Comparison of ENCODE assay signal across 15 cellular contexts in the genomic region with DNA sequence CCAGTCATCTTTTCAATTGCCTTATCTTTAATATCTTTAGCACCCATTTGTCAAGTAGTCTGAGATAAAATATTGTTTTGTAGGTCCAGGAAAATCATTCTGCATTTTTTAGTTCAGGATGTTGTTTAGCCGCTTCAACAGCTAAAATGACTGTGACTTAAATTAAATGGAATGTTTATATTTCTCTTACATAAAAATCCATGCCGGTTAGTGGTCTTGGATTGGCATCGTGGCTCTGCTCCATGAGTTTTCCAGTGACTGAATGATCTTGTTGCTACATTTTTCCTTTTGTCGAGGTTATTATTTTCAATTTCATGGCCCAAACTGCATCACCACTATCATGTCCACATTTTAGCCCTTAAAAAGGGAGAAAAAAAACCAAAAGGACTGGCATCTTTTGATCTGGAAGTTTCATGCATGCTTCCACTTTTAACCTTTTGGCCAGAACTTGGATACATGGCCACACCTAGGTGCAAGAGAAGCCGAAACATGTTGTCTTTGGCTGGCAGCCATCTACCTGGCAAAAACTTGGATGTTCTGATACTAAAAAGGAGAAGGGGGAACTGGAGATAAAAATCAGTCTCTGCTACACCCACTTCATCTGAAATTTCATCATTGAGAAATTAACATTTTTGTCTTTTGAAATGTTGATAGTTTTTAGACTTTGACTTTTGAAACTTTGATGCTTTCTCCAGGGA.
DNase-seq lines count a peak whose midpoint lies in the region; ATAC-seq and TF ChIP-seq lines count a peak whose summit lies in the region.
"Had no signal": no experiment of that assay in that cellular context is flagged by ENCODE, and none has a peak within 500 bp of the region (broad histone marks: within the 10 kb centered on the region; RNA-seq: fewer than 3 reads in every experiment).

No MANE protein-coding gene starts in this region.

- peaks cover 27% of the 10 kb centered on the region for H3K4me1 ChIP-seq in cardiac muscle cell (ENCODE audit: low read depth)
- H3K4me1 ChIP-seq in CD4-positive, alpha-beta memory T cell (ENCODE audit: insufficient read depth, low read length), result no peaks in the 10 kb centered on the region
- H3K4me1 ChIP-seq: right lobe of liver had no signal

- intact Hi-C loops in Right ventricle myocardium inferior (cut with DNase I), result no loop called here
- intact Hi-C loops in CD4-positive, alpha-beta memory T cell (cut with micrococcal nuclease), result no loop called here

- H3K27me3 ChIP-seq in cardiac muscle cell (no peaks in the 10 kb centered on the region), brain microvascular endothelial cell (replicated peaks) (no peaks in the 10 kb centered on the region)
- H3K27me3 ChIP-seq in CD4-positive, alpha-beta memory T cell (ENCODE audit: insufficient read depth, low read length), result no peaks in the 10 kb centered on the region
- H3K27me3 ChIP-seq: right lobe of liver had no signal

- POLR2A ChIA-PET in CD4-positive, alpha-beta memory T cell (lab: Charles Lee; ENCODE audit: partially characterized antibody), result no interaction called here

- CTCF ChIA-PET in CD4-positive, alpha-beta memory T cell (lab: Charles Lee; ENCODE audit: partially characterized antibody), result no interaction called here

- H3K4me3 ChIP-seq in cardiac muscle cell (no peak overlapping the region), brain microvascular endothelial cell (ENCODE audit: low read depth, low read length) (no peak overlapping the region)
- no peak overlapping the region for H3K4me3 ChIP-seq in CD4-positive, alpha-beta memory T cell (ENCODE audit: low read length in 2 of 2)
- H3K4me3 ChIP-seq: right lobe of liver had no signal

- peak overlapping the region; percentile 88 for H3K27ac ChIP-seq in cardiac muscle cell
- no peak overlapping the region for H3K27ac ChIP-seq in brain microvascular endothelial cell
- H3K27ac ChIP-seq in CD4-positive, alpha-beta memory T cell (ENCODE audit: low read depth, low read length), result no peak overlapping the region
- H3K27ac ChIP-seq: right lobe of liver had no signal

- DNase-seq in cardiac muscle cell (ENCODE audit: low read depth in 1 of 2, low spot score in 1 of 2) (no peak), Right ventricle myocardium inferior (ENCODE audit: missing footprints) (no peak), brain microvascular endothelial cell (peak; percentile 36), kidney glomerular epithelial cell (lab: John Stamatoyannopoulos, UW) (peak; percentile 30), SIG-M5 treated with dmso at 0.1 percent for 504 hours (lab: John Stamatoyannopoulos, UW; ENCODE audit: unreplicated experiment) (no peak), hippocampal formation (lab: John Stamatoyannopoulos, UW) (no peak), cortex of kidney (lab: John Stamatoyannopoulos, UW) (no peak)
- DNase-seq in CD4-positive, alpha-beta memory T cell, result no peak
- DNase-seq: activated CD4-positive, alpha-beta memory T cell treated with anti-CD3 and anti-CD28 coated beads, Interleukin-2, amount 10 ng/mL, durations not matched to agents 7 days and 5 days; NCI-H2029; nephron progenitor cell; right lobe of liver; stimulated activated naive CD4-positive, alpha-beta T cell had no signal

- ATAC-seq in Right ventricle myocardium inferior, result no peak
- ATAC-seq: left lobe of liver, right lobe of liver had no signal

- in situ Hi-C loops in brain microvascular endothelial cell (cut with HindIII; ENCODE audit: low pct_ligation_motif_present, low sequenced_read_pairs), result no loop called here

- H3K27me3 Mint-ChIP-seq in CD4-positive, alpha-beta memory T cell, result peaks cover 1 to 3% of the 10 kb centered on the region in 2 donors
- H3K27me3 Mint-ChIP-seq: activated CD4-positive, alpha-beta memory T cell treated with anti-CD3 and anti-CD28 coated beads, Interleukin-2, amount 10 ng/mL, durations not matched to agents 7 days and 5 days had no signal

- no peak overlapping the region for H3K4me3 Mint-ChIP-seq in CD4-positive, alpha-beta memory T cell
- H3K4me3 Mint-ChIP-seq: activated CD4-positive, alpha-beta memory T cell treated with anti-CD3 and anti-CD28 coated beads, Interleukin-2, amount 10 ng/mL, durations not matched to agents 7 days and 5 days; nephron progenitor cell had no signal

- H3K27ac Mint-ChIP-seq in CD4-positive, alpha-beta memory T cell, result no peak overlapping the region
- H3K27ac Mint-ChIP-seq: activated CD4-positive, alpha-beta memory T cell treated with anti-CD3 and anti-CD28 coated beads, Interleukin-2, amount 10 ng/mL, durations not matched to agents 7 days and 5 days; activated T-helper 2 cell treated with anti-CD3 and anti-CD28 coated beads, Interferon-gamma antibody, Interleukin-2, Interleukin-4, amounts not matched to agents 10 μg/mL and 5 μg/mL and 100 μg/mL, durations not matched to agents 14 hours and 24 hours and 36 hours; nephron progenitor cell had no signal

- H3K9me3 ChIP-seq in cardiac muscle cell (ENCODE audit: low read depth), result no peaks in the 10 kb centered on the region
- H3K9me3 ChIP-seq in CD4-positive, alpha-beta memory T cell (ENCODE audit: control insufficient read depth in 1 of 2, low read length in 2 of 2), result no peaks in the 10 kb centered on the region
- H3K9me3 ChIP-seq: right lobe of liver had no signal

- no peaks in the 10 kb centered on the region for H3K4me1 Mint-ChIP-seq in CD4-positive, alpha-beta memory T cell
- H3K4me1 Mint-ChIP-seq: activated CD4-positive, alpha-beta memory T cell treated with anti-CD3 and anti-CD28 coated beads, Interleukin-2, amount 10 ng/mL, durations not matched to agents 7 days and 5 days; nephron progenitor cell had no signal

- no peaks in the 10 kb centered on the region for H3K36me3 Mint-ChIP-seq in CD4-positive, alpha-beta memory T cell

- H3K36me3 ChIP-seq in cardiac muscle cell (peaks cover 7% of the 10 kb centered on the region), brain microvascular endothelial cell (replicated peaks) (no peaks in the 10 kb centered on the region)
- no peaks in the 10 kb centered on the region for H3K36me3 ChIP-seq in CD4-positive, alpha-beta memory T cell (ENCODE audit: insufficient read depth, low read length)
- H3K36me3 ChIP-seq: right lobe of liver had no signal

- H3K9me3 Mint-ChIP-seq in CD4-positive, alpha-beta memory T cell, result peaks cover 0 to 7% (median 4%) of the 10 kb centered on the region in 8 donors
- H3K9me3 Mint-ChIP-seq: activated CD4-positive, alpha-beta memory T cell treated with anti-CD3 and anti-CD28 coated beads, Interleukin-2, amount 10 ng/mL, durations not matched to agents 7 days and 5 days; activated T-helper 2 cell treated with anti-CD3 and anti-CD28 coated beads, Interferon-gamma antibody, Interleukin-2, Interleukin-4, amounts not matched to agents 10 μg/mL and 5 μg/mL and 100 μg/mL, durations not matched to agents 14 hours and 24 hours and 36 hours had no signal

- TF ChIP-seq CTCF in cardiac muscle cell (IDR thresholded peaks at IDR 0.05; ENCODE audit: low read depth, low read length) (no peak), brain microvascular endothelial cell (IDR thresholded peaks at IDR 0.05; ENCODE audit: low read depth, low read length, missing control alignments) (no peak)

Comparison
In these comparisons a context has a peak if more than half of its experiments do, and no peak if none do; other contexts are left out.
1. DNase-seq: peak in brain microvascular endothelial cell (single experiment) and kidney glomerular epithelial cell (single experiment); none in cardiac muscle cell (0 of 2), Right ventricle myocardium inferior (single experiment), SIG-M5 treated with dmso at 0.1 percent for 504 hours (single experiment), hippocampal formation (0 of 2), CD4-positive, alpha-beta memory T cell (0 of 5) and cortex of kidney (single experiment).